25 cellular contexts compared by ENCODE assay signal in the genomic region with DNA sequence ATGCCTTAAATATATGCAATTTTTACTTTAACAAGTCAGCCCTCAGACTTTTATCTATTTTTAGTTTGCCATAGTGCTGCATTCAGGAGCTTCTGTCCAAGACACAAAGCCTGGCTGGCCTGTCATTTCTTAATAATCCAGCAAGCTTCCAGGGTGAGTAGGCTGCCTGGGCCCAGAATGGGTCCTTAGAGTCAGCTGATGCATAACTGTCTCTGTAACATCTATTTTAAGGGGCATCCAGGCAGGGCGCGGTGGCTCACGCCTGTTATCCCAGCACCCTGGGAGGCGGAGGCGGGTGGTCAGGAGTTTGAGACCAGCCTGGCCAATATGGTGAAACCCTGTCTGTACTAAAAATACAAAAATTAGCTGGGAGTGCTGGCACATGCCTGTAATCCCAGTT. TPM values are rescaled to one million over a fixed set of nuclear protein-coding genes. Genes with fewer than 3 reads are reported as not detected.
DNase-seq lines count a peak whose midpoint lies in the region; ATAC-seq and TF ChIP-seq lines count a peak whose summit lies in the region.
"Had no signal": no experiment of that assay in that cellular context is flagged by ENCODE, and none has a peak within 500 bp of the region (broad histone marks: within the 10 kb centered on the region; RNA-seq: fewer than 3 reads in every experiment).

No MANE protein-coding gene starts in this region.

- 81 to 88% methylated on average over 5 of the region's 5 CpGs for WGBS in GM23248 (ENCODE audit: low coverage in 1 of 2, low lambda C conversion rate in 2 of 2, missing lambda C conversion rate in 2 of 2), 2 experiments
- WGBS in esophagus squamous epithelium, 2 donors, result 74 to 92% methylated on average over 5 of the region's 5 CpGs

- DNase-seq in activated CD8-positive, alpha-beta memory T cell treated with anti-CD3 and anti-CD28 coated beads, Interleukin-2, amount 10 ng/mL, durations not matched to agents 7 days and 5 days, result no peak
- DNase-seq in activated CD8-positive, alpha-beta memory T cell treated with anti-CD3 and anti-CD28 coated beads for 24 hours, result no peak
- DNase-seq in GM23248 (peak; percentile 72), fibroblast of the aortic adventitia (ENCODE audit: low read depth) (peak; percentile 24), NCI-H1436 (lab: John Stamatoyannopoulos, UW) (no peak), esophagus squamous epithelium (lab: John Stamatoyannopoulos, UW) (no peak)
- peak; percentile 18 for DNase-seq in stimulated activated CD8-positive, alpha-beta memory T cell treated with anti-CD3 and anti-CD28 coated beads, Interleukin-4, amount 100 ng/mL, for 48 hours
- DNase-seq: activated CD4-positive, alpha-beta T cell treated with anti-CD3 and anti-CD28 coated beads, Interleukin-2, amount 50 U/mL, for 1 hour; activated effector memory CD4-positive, alpha-beta T cell treated with Interleukin-2 at 50 U/mL for 16 hours; activated naive CD8-positive, alpha-beta T cell treated with anti-CD3 and anti-CD28 coated beads, Interleukin-2, amount 10 ng/mL, durations not matched to agents 7 days and 5 days; Calu3; foreskin keratinocyte; hippocampal formation; NCI-H1048; NCI-H1930; NCI-H2227 treated with DMSO at 0.1 percent for 48 hours; posterior cingulate gyrus had no signal

- peak overlapping the region; percentile 72 for H3K4me3 Mint-ChIP-seq in activated CD8-positive, alpha-beta memory T cell treated with anti-CD3 and anti-CD28 coated beads, Interleukin-2, amount 10 ng/mL, durations not matched to agents 7 days and 5 days
- H3K4me3 Mint-ChIP-seq: neural crest cell had no signal

- H3K27ac ChIP-seq in GM23248 (0 out of 2 replicates have a peak overlapping the region, but pooled peaks have one; percentile 17), esophagus squamous epithelium (peak overlapping the region in 1 of 4 donors; percentile 29)
- H3K27ac ChIP-seq: BLaER1 treated with 17β-estradiol and CSF1 and Interleukin-3, amounts not matched to agents 10 nM and 100 nM; foreskin keratinocyte had no signal

- TF ChIP-seq CTCF in fibroblast of the aortic adventitia (IDR thresholded peaks at IDR 0.05; ENCODE audit: insufficient read depth, low read length) (no peak), esophagus squamous epithelium (IDR thresholded peaks at IDR 0.05) (no peak)

- H3K9me3 Mint-ChIP-seq in activated CD8-positive, alpha-beta memory T cell treated with anti-CD3 and anti-CD28 coated beads, Interleukin-2, amount 10 ng/mL, durations not matched to agents 7 days and 5 days (ENCODE audit: low read depth), result peaks cover 1% of the 10 kb centered on the region
- H3K9me3 Mint-ChIP-seq: activated naive CD8-positive, alpha-beta T cell treated with anti-CD3 and anti-CD28 coated beads, Interleukin-2, amount 10 ng/mL, durations not matched to agents 7 days and 5 days; neural crest cell had no signal

- no peaks in the 10 kb centered on the region for H3K36me3 ChIP-seq in GM23248 (ENCODE audit: low read depth)
- no peaks in the 10 kb centered on the region for H3K36me3 ChIP-seq in esophagus squamous epithelium
- H3K36me3 ChIP-seq: BLaER1 treated with 17β-estradiol and CSF1 and Interleukin-3, amounts not matched to agents 10 nM and 100 nM had no signal

- no peak overlapping the region for H3K27ac Mint-ChIP-seq in activated CD8-positive, alpha-beta memory T cell treated with anti-CD3 and anti-CD28 coated beads, Interleukin-2, amount 10 ng/mL, durations not matched to agents 7 days and 5 days

- H3K4me2 ChIP-seq in GM23248 (ENCODE audit: unreplicated experiment), result no peak overlapping the region
- H3K4me2 ChIP-seq: BLaER1 treated with 17β-estradiol and CSF1 and Interleukin-3, amounts not matched to agents 10 nM and 100 nM had no signal

- H3K27me3 Mint-ChIP-seq in activated CD8-positive, alpha-beta memory T cell treated with anti-CD3 and anti-CD28 coated beads, Interleukin-2, amount 10 ng/mL, durations not matched to agents 7 days and 5 days, result peaks cover 19% of the 10 kb centered on the region

- H3K4me1 Mint-ChIP-seq in activated CD8-positive, alpha-beta memory T cell treated with anti-CD3 and anti-CD28 coated beads, Interleukin-2, amount 10 ng/mL, durations not matched to agents 7 days and 5 days, result peaks cover 32% of the 10 kb centered on the region
- H3K4me1 Mint-ChIP-seq: neural crest cell had no signal

- intact Hi-C loops in esophagus squamous epithelium (cut with DNase I), result no loop called here

- CTCF ChIA-PET in activated CD8-positive, alpha-beta memory T cell treated with anti-CD3 and anti-CD28 coated beads, Interleukin-2, amount 10 ng/mL, durations not matched to agents 7 days and 5 days (lab: Charles Lee), result interaction anchor here (1.3 to 9.6 kb wide), 4 partner anchors 24 to 131 kb away, joined by 4 to 189 read pairs (median 8); no protein-coding TSS in a partner anchor

- no peak overlapping the region for H3K9ac ChIP-seq in GM23248
- H3K9ac ChIP-seq: BLaER1 treated with 17β-estradiol and CSF1 and Interleukin-3, amounts not matched to agents 10 nM and 100 nM had no signal

- in situ Hi-C loops in GM23248 (cut with MboI), result no loop called here

- H3K9me2 ChIP-seq in GM23248 (ENCODE audit: insufficient read depth), result no peaks in the 10 kb centered on the region

- H3K27me3 ChIP-seq in GM23248 (replicated peaks; ENCODE audit: insufficient read depth) (no peaks in the 10 kb centered on the region), esophagus squamous epithelium (peaks cover 0 to 4% (median 0%) of the 10 kb centered on the region in 4 donors)
- H3K27me3 ChIP-seq: BLaER1 treated with 17β-estradiol and CSF1 and Interleukin-3, amounts not matched to agents 10 nM and 100 nM had no signal

- H3K4me1 ChIP-seq in GM23248 (ENCODE audit: insufficient read depth) (peaks cover 18% of the 10 kb centered on the region; the same call in 1 of the 2 replicates), esophagus squamous epithelium (peaks cover 0 to 19% (median 12%) of the 10 kb centered on the region in 3 donors)
- H3K4me1 ChIP-seq: foreskin keratinocyte had no signal

- peaks cover 7% of the 10 kb centered on the region for H3K36me3 Mint-ChIP-seq in activated CD8-positive, alpha-beta memory T cell treated with anti-CD3 and anti-CD28 coated beads, Interleukin-2, amount 10 ng/mL, durations not matched to agents 7 days and 5 days
- H3K36me3 Mint-ChIP-seq: activated naive CD8-positive, alpha-beta T cell treated with anti-CD3 and anti-CD28 coated beads, Interleukin-2, amount 10 ng/mL, durations not matched to agents 7 days and 5 days had no signal

- ATAC-seq in activated CD8-positive, alpha-beta memory T cell treated with anti-CD3 and anti-CD28 coated beads, Interleukin-2, amount 10 ng/mL, durations not matched to agents 7 days and 5 days, result no peak
- ATAC-seq in GM18519 (IDR thresholded peaks at IDR 0.05; ENCODE audit: low FRiP score, unreplicated experiment), result no peak
- ATAC-seq: foreskin keratinocyte had no signal

- H4K20me1 ChIP-seq in GM23248 (ENCODE audit: insufficient read depth), result no peaks in the 10 kb centered on the region
- H4K20me1 ChIP-seq: BLaER1 treated with 17β-estradiol and CSF1 and Interleukin-3, amounts not matched to agents 10 nM and 100 nM had no signal

- no peak overlapping the region for H3K4me3 ChIP-seq in GM23248
- no peak overlapping the region for H3K4me3 ChIP-seq in fibroblast of the aortic adventitia (ENCODE audit: low read depth, low read length)
- no peak overlapping the region for H3K4me3 ChIP-seq in esophagus squamous epithelium
- H3K4me3 ChIP-seq: BLaER1 treated with 17β-estradiol and CSF1 and Interleukin-3, amounts not matched to agents 10 nM and 100 nM had no signal

- H2AFZ ChIP-seq in GM23248, result no peak overlapping the region

- H3K9me3 ChIP-seq in GM23248 (ENCODE audit: low read depth) (no peaks in the 10 kb centered on the region), esophagus squamous epithelium (no peaks in the 10 kb centered on the region)
- H3K9me3 ChIP-seq: BLaER1 treated with 17β-estradiol and CSF1 and Interleukin-3, amounts not matched to agents 10 nM and 100 nM had no signal

- peaks cover 18% of the 10 kb centered on the region; the same call in 1 of the 2 replicates for H3F3A ChIP-seq in GM23248 (ENCODE audit: insufficient read depth)

- no peak for TF ChIP-seq POLR2A in esophagus squamous epithelium (IDR thresholded peaks at IDR 0.05)

- H3K79me2 ChIP-seq in GM23248 (ENCODE audit: insufficient read depth), result no peaks in the 10 kb centered on the region

RNA-seq across cellular contexts. Expression of a gene that starts 11.8 kb away (rescaled TPM):
- 1,000 to 10,000 TPM in 1 of 2 experiments, 100 to 1,000 TPM in 1; 364 to 1,915 TPM for total RNA-seq in activated CD8-positive, alpha-beta memory T cell treated with anti-CD3 and anti-CD28 coated beads, Interleukin-2, amount 10 ng/mL, durations not matched to agents 7 days and 5 days
- total RNA-seq in GM23248 (2014; rRNA removed; shearing (Covaris generic)), result not detected in 2 replicates
- polyA plus RNA-seq in GM23248 (2016; fragmentation: Nextera tagmentation; extraction: Ambion mirVana), result not detected in 2 replicates
- total RNA-seq in fibroblast of the aortic adventitia (ENCODE audit: low replicate concordance), result not detected in 2 replicates
- total RNA-seq in esophagus squamous epithelium, result 1 to 10 TPM in 3 of 4 donors, under 1 TPM in 1; 0.76 to 6.1 (median 2.1) TPM
- total RNA-seq: Calu3, endothelial cell of umbilical vein, foreskin keratinocyte, neural crest cell, SK-MEL-5 had no signal
- polyA plus RNA-seq: endothelial cell of umbilical vein, foreskin keratinocyte had no signal

RNA-seq across cellular contexts. Expression of a gene that starts 14.4 kb away (rescaled TPM):
- total RNA-seq in activated CD8-positive, alpha-beta memory T cell treated with anti-CD3 and anti-CD28 coated beads, Interleukin-2, amount 10 ng/mL, durations not matched to agents 7 days and 5 days, result not detected
- not detected in 2 replicates for total RNA-seq in GM23248 (2014; rRNA removed; shearing (Covaris generic))
- polyA plus RNA-seq in GM23248 (2016; fragmentation: Nextera tagmentation; extraction: Ambion mirVana), result not detected in 2 replicates
- total RNA-seq in fibroblast of the aortic adventitia (ENCODE audit: low replicate concordance) (0.09 TPM in 1 of 2 replicates, not detected in the other), esophagus squamous epithelium (not detected)
- total RNA-seq: activated naive CD8-positive, alpha-beta T cell treated with anti-CD3 and anti-CD28 coated beads, Interleukin-2, amount 10 ng/mL, durations not matched to agents 7 days and 5 days; Calu3; endothelial cell of umbilical vein; foreskin keratinocyte; liver; mononuclear cell; neural crest cell; SK-MEL-5; T-helper 1 cell treated with Interleukin-12 subunit alpha and Interleukin-12 subunit beta and Interleukin-4 antibody, amounts not matched to agents 30 ng/mL and 1 ng/mL, for 36 hours had no signal
- polyA plus RNA-seq: endothelial cell of umbilical vein, foreskin keratinocyte, liver had no signal

Comparison
In these comparisons a context has a peak if more than half of its experiments do, and no peak if none do; other contexts are left out.
1. DNase-seq: peak in GM23248 (single experiment), fibroblast of the aortic adventitia (single experiment) and stimulated activated CD8-positive, alpha-beta memory T cell treated with anti-CD3 and anti-CD28 coated beads, Interleukin-4, amount 100 ng/mL, for 48 hours (single experiment); none in activated CD8-positive, alpha-beta memory T cell treated with anti-CD3 and anti-CD28 coated beads, Interleukin-2, amount 10 ng/mL, durations not matched to agents 7 days and 5 days (single experiment), activated CD8-positive, alpha-beta memory T cell treated with anti-CD3 and anti-CD28 coated beads for 24 hours (single experiment), NCI-H1436 (single experiment) and esophagus squamous epithelium (single experiment).
2. RNA of a gene that starts 11.8 kb away (total RNA-seq): 364 to 1,915 TPM in activated CD8-positive, alpha-beta memory T cell treated with anti-CD3 and anti-CD28 coated beads, Interleukin-2, amount 10 ng/mL, durations not matched to agents 7 days and 5 days; 0.76 to 6.1 TPM in esophagus squamous epithelium, not detected in GM23248 and not detected in fibroblast of the aortic adventitia; every median in the first group is over 10 times any median in the second.